ENCODE assay signal across 11 cellular contexts in the genomic region with DNA sequence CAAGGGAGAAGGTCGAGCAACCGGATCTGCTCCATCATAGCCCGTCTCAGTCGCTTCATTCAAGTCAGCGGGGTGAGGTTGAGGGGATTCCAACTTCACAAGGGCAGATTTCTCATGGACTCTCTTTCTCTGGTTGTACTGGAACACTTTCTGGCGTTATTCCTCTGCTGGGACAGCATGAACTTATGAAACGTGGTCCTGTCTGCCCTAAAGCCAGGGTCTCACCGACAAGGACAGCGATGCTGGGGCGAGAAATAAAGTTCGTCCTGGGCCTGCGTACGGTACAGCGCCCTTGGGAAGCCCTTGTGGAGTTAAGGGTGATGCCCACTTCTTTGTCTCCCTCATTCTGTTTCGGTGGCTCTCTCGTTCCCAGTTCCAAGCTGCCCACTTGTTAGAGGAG. TPM values are rescaled to one million over a fixed set of nuclear protein-coding genes. Genes with fewer than 3 reads are reported as not detected.
DNase-seq lines count a peak whose midpoint lies in the region; ATAC-seq, FAIRE-seq and TF ChIP-seq lines count a peak whose summit lies in the region.
"Had no signal": no experiment of that assay in that cellular context is flagged by ENCODE, and none has a peak within 500 bp of the region (broad histone marks: within the 10 kb centered on the region; RNA-seq: fewer than 3 reads in every experiment).

No MANE protein-coding gene starts in this region.

- no peaks in the 10 kb centered on the region for H3K36me3 ChIP-seq in kidney (ENCODE audit: control insufficient read depth in 1 of 2, insufficient read depth in 2 of 2, low read length in 2 of 2)

- ATAC-seq in T-helper 17 cell: no peak

- no peaks in the 10 kb centered on the region for H3K9me3 ChIP-seq in T-helper 17 cell (ENCODE audit: control insufficient read depth, low read length, poor library complexity, severe bottlenecking)
- H3K9me3 ChIP-seq in kidney (ENCODE audit: control insufficient read depth in 1 of 2, low read length in 2 of 2): no peaks in the 10 kb centered on the region

- H3K4me3 ChIP-seq in GM12864 (ENCODE audit: low read depth, low read length) (peak overlapping the region; percentile 88), kidney (ENCODE audit: low read length in 2 of 2) (peak overlapping the region; percentile 45 to 86)

- H3K27ac ChIP-seq in 22Rv1 (peak overlapping the region; percentile 90), kidney (ENCODE audit: low read depth in 2 of 2, low read length in 2 of 2) (no peak overlapping the region)

- no peak overlapping the region for H3K9ac ChIP-seq in kidney (ENCODE audit: low read length in 2 of 2)

- in situ Hi-C loops in G401 (cut with HindIII; ENCODE audit: low sequenced_read_pairs): no loop called here

- peaks cover 7 to 13% of the 10 kb centered on the region in 2 donors for H3K4me1 ChIP-seq in kidney (ENCODE audit: control insufficient read depth in 1 of 2, insufficient read depth in 1 of 2, low read depth in 1 of 2, low read length in 2 of 2)

- FAIRE-seq in kidney (lab: Jason Lieb, UNC): no peak

- peak overlapping the region; percentile 41 for H3K4me3 Mint-ChIP-seq in T-helper 17 cell

- DNase-seq in GM12864 (ENCODE audit: low read depth): no peak
- DNase-seq in T-helper 17 cell: no peak
- DNase-seq in kidney: no peak
- no peak for DNase-seq in NCI-H1694 (lab: John Stamatoyannopoulos, UW)
- no peak for DNase-seq in activated CD4-positive, alpha-beta T cell treated with anti-CD3 and anti-CD28 coated beads for 1 hour
- no peak for DNase-seq in G401 (ENCODE audit: low spot score)
- no peak for DNase-seq in amniotic stem cell (lab: John Stamatoyannopoulos, UW)
- DNase-seq: activated T-cell treated with anti-CD3 and anti-CD28 coated beads, Interleukin-2, amount 50 U/mL, for 48 hours; erythroblast had no signal

- peaks cover 14% of the 10 kb centered on the region for H3K4me1 Mint-ChIP-seq in T-helper 17 cell

- H3K27me3 Mint-ChIP-seq in T-helper 17 cell: no peaks in the 10 kb centered on the region

- TF ChIP-seq CTCF in 22Rv1 (IDR thresholded peaks at IDR 0.05): no peak
- no peak for TF ChIP-seq CTCF in GM12864 (IDR thresholded peaks at IDR 0.05; ENCODE audit: low read depth, low read length, missing control alignments)
- TF ChIP-seq CTCF in kidney (IDR thresholded peaks at IDR 0.05; ENCODE audit: borderline replicate concordance, extremely low read depth, insufficient read depth): no peak

- intact Hi-C loops in kidney (cut with DNase I): no loop called here

- no peak overlapping the region for H3K27ac Mint-ChIP-seq in T-helper 17 cell

- H3K36me3 Mint-ChIP-seq in T-helper 17 cell (ENCODE audit: low read depth): peaks cover 10% of the 10 kb centered on the region

RNA-seq across cellular contexts. Expression of a gene that starts 1.3 kb away (rescaled TPM):
- total RNA-seq in T-helper 17 cell (10 to 100 TPM; 10.7 to 11.2 TPM), kidney (6.8 TPM)
- polyA plus RNA-seq in kidney (ENCODE audit: insufficient read depth, low read depth, low replicate concordance): 2.9 TPM
- total RNA-seq in G401 (2014; rRNA removed; shearing (Covaris generic)): 17.0 and 20.3 TPM in 2 replicates

RNA-seq across cellular contexts. Expression of a gene that starts 9.3 kb away (rescaled TPM):
- total RNA-seq in T-helper 17 cell (not detected), kidney (0.57 TPM)
- polyA plus RNA-seq in kidney (ENCODE audit: insufficient read depth, low read depth, low replicate concordance): not detected
- total RNA-seq in G401 (2014; rRNA removed; shearing (Covaris generic)): not detected in 2 replicates
- total RNA-seq: LHCN-M2 had no signal
